Comparison of ENCODE assay signal across 15 cellular contexts in the genomic region with DNA sequence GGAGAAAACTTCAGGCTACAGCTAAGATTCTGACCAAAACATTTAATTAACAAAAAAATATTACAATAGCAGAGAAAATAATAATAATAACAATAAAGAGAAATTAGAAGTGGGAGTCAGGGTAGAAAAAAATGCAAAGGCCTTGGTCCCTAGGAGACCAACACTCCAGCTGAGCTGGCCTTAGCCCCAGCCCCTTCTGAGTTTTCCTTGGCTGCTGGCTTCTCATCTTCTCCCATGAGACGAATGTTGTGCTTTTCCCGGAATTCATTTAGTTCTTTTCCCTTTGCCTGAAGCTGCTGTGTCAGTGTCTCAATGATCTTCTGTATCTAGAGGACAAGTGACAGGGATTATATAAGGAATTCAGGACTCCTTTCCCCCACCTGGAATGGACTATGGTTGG. TPM values are rescaled to one million over a fixed set of nuclear protein-coding genes. Genes with fewer than 3 reads are reported as not detected.
A peak's percentile ranks its signal among the peaks of the same experiment; 100 is the strongest.
DNase-seq lines count a peak whose midpoint lies in the region; ATAC-seq and TF ChIP-seq lines count a peak whose summit lies in the region.
"Had no signal": no experiment of that assay in that cellular context is flagged by ENCODE, and none has a peak within 500 bp of the region (broad histone marks: within the 10 kb centered on the region; RNA-seq: fewer than 3 reads in every experiment).

No MANE protein-coding gene starts in this region.

- POLR2A ChIA-PET in CD4-positive, alpha-beta T cell (lab: Charles Lee): interaction anchor here (1.0 to 5.2 kb wide), 2 partner anchors 30 to 54 kb away, joined by 3 to 62 read pairs; a partner anchor contains a TSS
- POLR2A ChIA-PET in Panc1 (lab: Charles Lee): no interaction called here

- no peak for ATAC-seq in CD4-positive, alpha-beta T cell (ENCODE audit: poor library complexity)
- ATAC-seq in Panc1 (no peak), sciatic nerve (no peak), GM21367 (IDR thresholded peaks at IDR 0.05; ENCODE audit: unreplicated experiment) (no peak), HG03045 (IDR thresholded peaks at IDR 0.05; ENCODE audit: unreplicated experiment) (no peak), HG02798 (IDR thresholded peaks at IDR 0.05; ENCODE audit: poor library complexity, unreplicated experiment) (no peak)

- no peak for DNase-seq in CD4-positive, alpha-beta T cell
- DNase-seq in Panc1 (ENCODE audit: low read depth, low spot score) (no peak), endodermal cell (peak; percentile 9), sciatic nerve (ENCODE audit: low spot score) (peak; percentile 45)
- DNase-seq: BE2C; Caco-2; CD8-positive, alpha-beta memory T cell; DND-41; GF-D8; GM23248; IMR-90 had no signal

- peaks cover 48% of the 10 kb centered on the region for H3K36me3 Mint-ChIP-seq in CD4-positive, alpha-beta T cell (ENCODE audit: low read depth)
- peaks cover 24% of the 10 kb centered on the region for H3K36me3 Mint-ChIP-seq in endodermal cell (ENCODE audit: low read depth)

- WGBS in endodermal cell (ENCODE audit: insufficient coverage in 1 of 2, insufficient read length in 1 of 2), 2 experiments: 86 to 100% methylated on average over 1 to 2 of the region's 2 CpGs

- CTCF ChIA-PET in CD4-positive, alpha-beta T cell (lab: Charles Lee): interaction anchor here (1.4 to 5.8 kb wide), 3 partner anchors 60 to 110 kb away, joined by 7 to 66 read pairs (median 46); a partner anchor contains a TSS
- CTCF ChIA-PET in Panc1 (lab: Charles Lee): no interaction called here

- no peaks in the 10 kb centered on the region for H3K9me3 ChIP-seq in CD4-positive, alpha-beta T cell (ENCODE audit: control insufficient read depth, low read length)
- H3K9me3 ChIP-seq in Panc1 (ENCODE audit: control insufficient read depth, insufficient read depth, low read depth, low read length) (no peaks in the 10 kb centered on the region), endodermal cell (ENCODE audit: control insufficient read depth, low read length) (no peaks in the 10 kb centered on the region)
- H3K9me3 ChIP-seq: BE2C, Caco-2 had no signal

- TSS peak; percentile 43 for BruUV-seq in Panc1 (replicated peaks; lab: Mats Ljungman, UMichigan)

- no peaks in the 10 kb centered on the region for H3K9me3 Mint-ChIP-seq in CD4-positive, alpha-beta T cell
- no peaks in the 10 kb centered on the region for H3K9me3 Mint-ChIP-seq in endodermal cell

- H3K4me1 ChIP-seq in Panc1 (ENCODE audit: control insufficient read depth, insufficient read depth, low read length) (0 out of 2 replicates have a peak, but pooled peaks cover 6% of the 10 kb centered on the region), endodermal cell (ENCODE audit: control insufficient read depth, insufficient read depth, low read length) (no peaks in the 10 kb centered on the region)
- H3K4me1 ChIP-seq: BE2C, Caco-2 had no signal

- intact Hi-C loops in CD4-positive, alpha-beta T cell (cut with DNase I, micrococcal nuclease): loop anchor here in 1 of 2 experiments (1.0 kb wide), 1 partner anchor 59 kb away; no protein-coding TSS in a partner anchor
- intact Hi-C loops in Panc1 (cut with micrococcal nuclease; ENCODE audit: unreplicated experiment) (no loop called here), sciatic nerve (cut with DNase I) (no loop called here)

- in situ Hi-C loops in Panc1 (cut with HindIII; ENCODE audit: low pct_unique_long_range_greater_than_20kb, low sequenced_read_pairs): no loop called here

- H3K9ac ChIP-seq in endodermal cell (ENCODE audit: extremely low read depth, low read length, poor library complexity, severe bottlenecking): no peak overlapping the region
- H3K9ac ChIP-seq: GM23248 had no signal

- peaks cover 30% of the 10 kb centered on the region for H3K4me1 Mint-ChIP-seq in CD4-positive, alpha-beta T cell (ENCODE audit: low read depth)
- peaks cover 4% of the 10 kb centered on the region for H3K4me1 Mint-ChIP-seq in endodermal cell

- H3K27ac ChIP-seq in CD4-positive, alpha-beta T cell (ENCODE audit: low read depth, low read length): no peak overlapping the region
- H3K27ac ChIP-seq in Panc1 (ENCODE audit: low read length) (no peak overlapping the region), endodermal cell (ENCODE audit: low read depth, low read length) (no peak overlapping the region)
- H3K27ac ChIP-seq: C4-2B, GM23248 had no signal

- H3K4me3 ChIP-seq in Panc1 (ENCODE audit: low read depth in 2 of 2, low read length in 2 of 2) (no peak overlapping the region), endodermal cell (ENCODE audit: low read length) (no peak overlapping the region)
- H3K4me3 ChIP-seq: GM23248 had no signal

- H3K36me3 ChIP-seq in Panc1 (ENCODE audit: control insufficient read depth, insufficient read depth, low read length) (peaks cover 8% of the 10 kb centered on the region; the same call in 1 of the 2 replicates), endodermal cell (ENCODE audit: control insufficient read depth, insufficient read depth, low read length) (peaks cover 24% of the 10 kb centered on the region)

- TF ChIP-seq CTCF in CD4-positive, alpha-beta T cell (IDR thresholded peaks at IDR 0.05): no peak
- no peak for TF ChIP-seq CTCF in Panc1 (IDR thresholded peaks at IDR 0.05)
- no peak for TF ChIP-seq CTCF in endodermal cell (conservative IDR thresholded peaks at IDR 0.05)

- H3K4me3 Mint-ChIP-seq in CD4-positive, alpha-beta T cell: peak overlapping the region; percentile 34
- H3K4me3 Mint-ChIP-seq in endodermal cell: no peak overlapping the region

- no peaks in the 10 kb centered on the region for H3K27me3 ChIP-seq in CD4-positive, alpha-beta T cell (ENCODE audit: control insufficient read depth, insufficient read depth, low read length)
- H3K27me3 ChIP-seq in Panc1 (ENCODE audit: control insufficient read depth, insufficient read depth, low read length): no peaks in the 10 kb centered on the region
- H3K27me3 ChIP-seq in endodermal cell (ENCODE audit: control insufficient read depth, insufficient read depth, low read length, poor library complexity, severe bottlenecking): no peaks in the 10 kb centered on the region
- H3K27me3 ChIP-seq: BE2C had no signal

- peaks cover 6% of the 10 kb centered on the region for H3K27me3 Mint-ChIP-seq in CD4-positive, alpha-beta T cell
- peaks cover 4% of the 10 kb centered on the region for H3K27me3 Mint-ChIP-seq in endodermal cell (ENCODE audit: insufficient read depth)

- H3K27ac Mint-ChIP-seq in CD4-positive, alpha-beta T cell: no peak overlapping the region
- no peak overlapping the region for H3K27ac Mint-ChIP-seq in endodermal cell

RNA-seq across cellular contexts. Expression of a gene that starts 2.4 kb away (rescaled TPM):
- under 1 TPM in 1 of 2 experiments, not detected in 1; 0.41 TPM for total RNA-seq in CD4-positive, alpha-beta T cell
- total RNA-seq in Panc1 (2021; ENCODE audit: unreplicated experiment): 7.6 TPM
- 7.8 TPM for polyA plus RNA-seq in Panc1 (2012; ENCODE audit: insufficient read length)
- total RNA-seq in endodermal cell: 10 to 100 TPM; 14.6 to 25.4 TPM
- 14.0 TPM for polyA plus RNA-seq in endodermal cell (2013, experiment 1 of 2)
- polyA plus RNA-seq in endodermal cell (2013, experiment 2 of 2): 10.8 TPM
- total RNA-seq in sciatic nerve: 6.6 TPM
- polyA plus RNA-seq: CD8-positive, alpha-beta memory T cell had no signal

RNA-seq across cellular contexts. Expression of a gene that starts 11.2 kb away (rescaled TPM):
- total RNA-seq in CD4-positive, alpha-beta T cell: under 1 TPM; 0.22 TPM
- total RNA-seq in Panc1 (2021; ENCODE audit: unreplicated experiment) (not detected), endodermal cell (not detected), sciatic nerve (0.09 TPM)
- polyA plus RNA-seq in Panc1 (2012; ENCODE audit: insufficient read length): not detected
- not detected for polyA plus RNA-seq in endodermal cell (2013, experiment 1 of 2)
- polyA plus RNA-seq in endodermal cell (2013, experiment 2 of 2): not detected
- polyA plus RNA-seq: CD8-positive, alpha-beta memory T cell had no signal

RNA-seq across cellular contexts. Expression of a gene that starts 17.3 kb away (rescaled TPM):
- total RNA-seq in CD4-positive, alpha-beta T cell: 10 to 100 TPM; 46.2 to 57.7 TPM
- total RNA-seq in Panc1 (2021; ENCODE audit: unreplicated experiment) (98.6 TPM), endodermal cell (10 to 100 TPM; 62.9 to 95.7 TPM), sciatic nerve (57.0 TPM)
- 161 TPM for polyA plus RNA-seq in Panc1 (2012; ENCODE audit: insufficient read length)
- polyA plus RNA-seq in endodermal cell (2013, experiment 1 of 2): 114 TPM
- 112 TPM for polyA plus RNA-seq in endodermal cell (2013, experiment 2 of 2)

RNA-seq across cellular contexts. Expression of a gene that starts 17.4 kb away (rescaled TPM):
- total RNA-seq in CD4-positive, alpha-beta T cell: 10 to 100 TPM; 15.9 to 18.0 TPM
- total RNA-seq in Panc1 (2021; ENCODE audit: unreplicated experiment) (31.3 TPM), endodermal cell (10 to 100 TPM; 51.0 to 65.1 TPM), sciatic nerve (38.0 TPM)
- polyA plus RNA-seq in Panc1 (2012; ENCODE audit: insufficient read length): 26.8 TPM
- 61.7 TPM for polyA plus RNA-seq in endodermal cell (2013, experiment 1 of 2)
- 50.8 TPM for polyA plus RNA-seq in endodermal cell (2013, experiment 2 of 2)

RNA-seq across cellular contexts. Expression of a gene that starts 30.8 kb away (rescaled TPM):
- 10 to 100 TPM; 76.6 to 78.9 TPM for total RNA-seq in CD4-positive, alpha-beta T cell
- total RNA-seq in Panc1 (2021; ENCODE audit: unreplicated experiment) (0.36 TPM), endodermal cell (under 1 TPM; 0.07 to 0.13 TPM), sciatic nerve (13.7 TPM)
- polyA plus RNA-seq in Panc1 (2012; ENCODE audit: insufficient read length): not detected
- polyA plus RNA-seq in endodermal cell (2013, experiment 1 of 2): not detected
- polyA plus RNA-seq in endodermal cell (2013, experiment 2 of 2): not detected
- total RNA-seq: Caco-2, GM23248, IMR-90 had no signal

Comparison
In these comparisons a context has a peak if more than half of its experiments do, and no peak if none do; other contexts are left out.
1. DNase-seq: peak in endodermal cell (single experiment) and sciatic nerve (single experiment); none in CD4-positive, alpha-beta T cell (0 of 10) and Panc1 (single experiment).